In the genomic region with DNA sequence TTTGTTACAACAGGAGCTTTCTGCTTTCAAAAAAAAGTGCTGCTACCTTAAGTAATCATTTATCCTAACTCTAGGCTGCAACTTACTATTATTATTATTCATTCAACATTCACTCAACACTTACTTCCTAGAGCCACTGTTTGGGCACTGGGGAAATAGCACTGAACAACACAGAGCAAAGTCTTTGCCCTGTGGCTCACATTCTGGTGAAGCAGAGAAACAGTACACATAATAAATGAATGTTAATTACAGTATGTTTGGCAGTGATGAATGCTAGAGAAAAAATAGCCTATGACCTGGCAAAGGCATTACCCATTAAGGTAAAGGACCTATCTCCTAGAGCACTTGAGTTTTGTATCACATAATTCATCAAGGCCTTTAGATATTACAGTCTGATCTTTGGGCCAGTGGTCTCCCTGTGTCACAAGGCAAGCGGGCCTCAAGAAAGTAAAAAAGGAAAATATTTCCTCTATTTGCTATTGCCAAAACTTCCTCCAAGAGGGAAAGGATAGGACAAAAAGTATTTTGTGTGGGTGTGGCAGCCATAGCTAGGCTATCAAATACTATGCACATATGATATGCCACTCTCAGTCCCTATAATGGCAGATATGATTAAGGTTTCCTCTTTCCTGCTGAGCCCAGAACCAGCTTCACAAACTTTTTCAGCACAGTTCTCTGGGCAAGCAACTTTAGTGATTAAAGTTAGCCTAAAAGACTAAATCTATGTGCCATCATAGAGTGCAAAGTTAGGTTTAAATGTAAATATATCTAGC, we compare ENCODE assay signal across 8 cellular contexts.
"Had no signal": no experiment of that assay in that cellular context is flagged by ENCODE, and none has a peak within 500 bp of the region (broad histone marks: within the 10 kb centered on the region; RNA-seq: fewer than 3 reads in every experiment).

No MANE protein-coding gene starts in this region.

- DNase-seq: GDM1, GF-D8 had no signal

- FAIRE-seq: G401.6, GM12878, GM12891, GM12892, GM18507, GM19239 had no signal

- H3K4me3 ChIP-seq: GM12878 had no signal

- ATAC-seq: GM12878 had no signal
